Comparison of ENCODE assay signal across 8 cellular contexts in genomic region chr16:89793092-89793491, GRCh38. TPM values are rescaled to one million over a fixed set of nuclear protein-coding genes. Genes with fewer than 3 reads are reported as not detected.
DNase-seq lines count a peak whose midpoint lies in the region; ATAC-seq and TF ChIP-seq lines count a peak whose summit lies in the region.
"Not testable (repeated sequence)": the region's sequence is repeated elsewhere in the genome, so short reads cannot be mapped to it uniquely, and the experiment has no call there.

No MANE protein-coding gene starts in this region.

- H3K27me3 ChIP-seq in left ventricle myocardium inferior (ENCODE audit: low read depth): not testable (repeated sequence)

- not testable (repeated sequence) for H3K36me3 Mint-ChIP-seq in natural killer cell treated with Interleukin-12 subunit alpha and Interleukin-12 subunit beta and Interleukin-15 and Interleukin-18, amount 100 ng/mL, for 72 hours

- not testable (repeated sequence) for H3K9me3 ChIP-seq in left ventricle myocardium inferior (replicated peaks)

- H3K4me1 ChIP-seq in left ventricle myocardium inferior: not testable (repeated sequence)

- peak; percentile 36; the same call in 1 of the 2 replicates for TF ChIP-seq CTCF in GM12874 (IDR thresholded peaks at IDR 0.05; ENCODE audit: insufficient read depth, low read depth, low read length)
- TF ChIP-seq CTCF in left ventricle myocardium inferior (IDR thresholded peaks at IDR 0.05; ENCODE audit: borderline replicate concordance): peak; percentile 83

- not testable (repeated sequence) for H3K9me3 Mint-ChIP-seq in natural killer cell treated with Interleukin-12 subunit alpha and Interleukin-12 subunit beta and Interleukin-15 and Interleukin-18, amount 100 ng/mL, for 72 hours

- H3K36me3 ChIP-seq in left ventricle myocardium inferior: not testable (repeated sequence)

- DNase-seq in A172 (ENCODE audit: low spot score): peak; percentile 27
- DNase-seq in T follicular helper cell (ENCODE audit: low read depth): peak; percentile 44
- DNase-seq in activated T-cell treated with anti-CD3 and anti-CD28 coated beads for 48 hours (ENCODE audit: low read depth): peak; percentile 13
- peak; percentile 46 for DNase-seq in central memory CD4-positive, alpha-beta T cell
- peak; percentile 61 for DNase-seq in left ventricle myocardium inferior
- DNase-seq in natural killer cell treated with Interleukin-12 subunit alpha and Interleukin-12 subunit beta and Interleukin-15 and Interleukin-18, amount 100 ng/mL, for 72 hours (ENCODE audit: low spot score): peak; percentile 67
- peak; percentile 20 to 26 for DNase-seq in stimulated activated CD4-positive, alpha-beta T cell treated with anti-CD3 and anti-CD28 coated beads, Interleukin-2, amount 100 ng/mL, for 48 hours

- ATAC-seq in natural killer cell treated with Interleukin-12 subunit alpha and Interleukin-12 subunit beta and Interleukin-15 and Interleukin-18, amount 100 ng/mL, for 72 hours: not testable (repeated sequence)

- intact Hi-C loops in left ventricle myocardium inferior (cut with micrococcal nuclease): not testable (repeated sequence)

- not testable (repeated sequence) for H3K27ac Mint-ChIP-seq in natural killer cell treated with Interleukin-12 subunit alpha and Interleukin-12 subunit beta and Interleukin-15 and Interleukin-18, amount 100 ng/mL, for 72 hours

- not testable (repeated sequence) for H3K4me3 ChIP-seq in left ventricle myocardium inferior

- not testable (repeated sequence) for H3K27me3 Mint-ChIP-seq in natural killer cell treated with Interleukin-12 subunit alpha and Interleukin-12 subunit beta and Interleukin-15 and Interleukin-18, amount 100 ng/mL, for 72 hours

- not testable (repeated sequence) for H3K4me3 Mint-ChIP-seq in natural killer cell treated with Interleukin-12 subunit alpha and Interleukin-12 subunit beta and Interleukin-15 and Interleukin-18, amount 100 ng/mL, for 72 hours

- not testable (repeated sequence) for H3K4me1 Mint-ChIP-seq in natural killer cell treated with Interleukin-12 subunit alpha and Interleukin-12 subunit beta and Interleukin-15 and Interleukin-18, amount 100 ng/mL, for 72 hours (ENCODE audit: low read depth in 2 of 2)

- not testable (repeated sequence) for H3K27ac ChIP-seq in left ventricle myocardium inferior (replicated peaks)

RNA-seq across cellular contexts. Expression of gene FANCA, which starts 23.4 kb away (rescaled TPM):
- total RNA-seq in A172 (2014; rRNA removed; shearing (Covaris generic)): 51.8 and 55.9 TPM in 2 replicates
- 2.4 TPM for total RNA-seq in left ventricle myocardium inferior
- 100 to 1,000 TPM in 1 of 2 donors, 10 to 100 TPM in 1; 77.5 to 364 TPM for total RNA-seq in natural killer cell treated with Interleukin-12 subunit alpha and Interleukin-12 subunit beta and Interleukin-15 and Interleukin-18, amount 100 ng/mL, for 72 hours

RNA-seq across cellular contexts. Expression of gene SPIRE2, which starts 35.2 kb away (rescaled TPM):
- 6.9 and 12.6 TPM in 2 replicates for total RNA-seq in A172 (2014; rRNA removed; shearing (Covaris generic))
- 1.2 TPM for total RNA-seq in left ventricle myocardium inferior
- 1 to 10 TPM; 2.5 to 3.9 TPM for total RNA-seq in natural killer cell treated with Interleukin-12 subunit alpha and Interleukin-12 subunit beta and Interleukin-15 and Interleukin-18, amount 100 ng/mL, for 72 hours

Comparison
In these comparisons a context has a peak if more than half of its experiments do, and no peak if none do; other contexts are left out.
1. DNase-seq: peak in every context shown above with its lines; median percentile 67 in natural killer cell treated with Interleukin-12 subunit alpha and Interleukin-12 subunit beta and Interleukin-15 and Interleukin-18, amount 100 ng/mL, for 72 hours; 61 in left ventricle myocardium inferior; 46 in central memory CD4-positive, alpha-beta T cell; 44 in T follicular helper cell; 27 in A172; 23 in stimulated activated CD4-positive, alpha-beta T cell treated with anti-CD3 and anti-CD28 coated beads, Interleukin-2, amount 100 ng/mL, for 48 hours; 13 in activated T-cell treated with anti-CD3 and anti-CD28 coated beads for 48 hours.
2. RNA of gene FANCA, which starts 23.4 kb away (total RNA-seq): 77.5 to 364 TPM in natural killer cell treated with Interleukin-12 subunit alpha and Interleukin-12 subunit beta and Interleukin-15 and Interleukin-18, amount 100 ng/mL, for 72 hours and 51.8 to 55.9 TPM in A172; 2.4 TPM in left ventricle myocardium inferior (single experiment); every median in the first group is over 10 times any median in the second.